In genomic region chr7:2757904-2758672, GRCh38 we compare ENCODE assay signal across 1 cellular context.
A peak's percentile ranks its signal among the peaks of the same experiment; 100 is the strongest.
TF ChIP-seq lines count a peak whose summit lies in the region.

No MANE protein-coding gene starts in this region.

TF ChIP-seq in K562, 482 proteins besides CTCF, POLR2A, EP300 and RAD21 (continued from another document and continues in another):
- TF ChIP-seq BCLAF1 (IDR thresholded peaks at IDR 0.05; ENCODE audit: borderline replicate concordance in 1 of 2, control insufficient read depth in 1 of 2, low read depth in 2 of 2, low read length in 1 of 2) (no peak), BCOR (IDR thresholded peaks at IDR 0.05) (no peak; the same call in 1 of the 2 replicates), ZC3H8 (IDR thresholded peaks at IDR 0.05) (no peak), BRF1 (IDR thresholded peaks at IDR 0.05; ENCODE audit: borderline replicate concordance, extremely low read depth, insufficient read length) (no peak), NFE2L1 (tag; IDR thresholded peaks at IDR 0.05; ENCODE audit: borderline replicate concordance, low read depth) (peak; percentile 78; the same call in 1 of the 2 replicates), HEY1 (CRISPR knock-in tag; IDR thresholded peaks at IDR 0.05; ENCODE audit: borderline replicate concordance) (no peak), NR0B1 (IDR thresholded peaks at IDR 0.05; ENCODE audit: partially characterized antibody) (no peak), ZBTB5 (IDR thresholded peaks at IDR 0.05) (no peak), ZNF561 (CRISPR knock-in tag; conservative IDR thresholded peaks at IDR 0.05) (no peak), SRSF7 (optimal IDR thresholded peaks at IDR 0.05; ENCODE audit: low read depth, low read length) (no peak), DEAF1 (CRISPR knock-in tag; IDR thresholded peaks at IDR 0.05) (no peak), MLX (CRISPR knock-in tag; conservative IDR thresholded peaks at IDR 0.05) (no peak), BRD9 (IDR thresholded peaks at IDR 0.05; ENCODE audit: low read depth, partially characterized antibody) (peak; percentile 84), ZNF263 (CRISPR knock-in tag; IDR thresholded peaks at IDR 0.05; ENCODE audit: borderline replicate concordance) (no peak), CBFB (CRISPR knock-in tag; IDR thresholded peaks at IDR 0.05) (no peak), ZNF408 (CRISPR knock-in tag; IDR thresholded peaks at IDR 0.05; ENCODE audit: low read depth) (no peak), BRD4 (IDR thresholded peaks at IDR 0.05) (no peak; the same call in 1 of the 2 replicates), MNT (conservative IDR thresholded peaks at IDR 0.05) (peak; percentile 71 to 88), RFX1 (IDR thresholded peaks at IDR 0.05) (no peak), HDAC3 (IDR thresholded peaks at IDR 0.05; ENCODE audit: borderline replicate concordance, partially characterized antibody) (peak; percentile 56), FOXP4 (CRISPR knock-in tag; IDR thresholded peaks at IDR 0.05; ENCODE audit: borderline replicate concordance) (no peak), FOXA1 (IDR thresholded peaks at IDR 0.05; ENCODE audit: borderline replicate concordance) (no peak), PHB2 (IDR thresholded peaks at IDR 0.05; ENCODE audit: low read depth) (no peak), SOX6 (IDR thresholded peaks at IDR 0.05) (peak; percentile 79), TSHZ1 (CRISPR knock-in tag; IDR thresholded peaks at IDR 0.05) (no peak), SMARCA4 (IDR thresholded peaks at IDR 0.05) (peak; percentile 97), ZBTB7A (IDR thresholded peaks at IDR 0.05; ENCODE audit: borderline replicate concordance, control insufficient read depth, low read depth, low read length) (peak; percentile 70; the same call in 1 of the 2 replicates), ATF4 (CRISPR knock-in tag; IDR thresholded peaks at IDR 0.05) (peak; percentile 33; the same call in 1 of the 2 replicates), MEF2D (tag; conservative IDR thresholded peaks at IDR 0.05; ENCODE audit: low read depth) (peak; percentile 64; the same call in 1 of the 2 replicates), TARDBP (IDR thresholded peaks at IDR 0.05) (0 out of 2 replicates have a peak, but pooled peaks have one; percentile 57), FOXK1 (CRISPR knock-in tag; IDR thresholded peaks at IDR 0.05; ENCODE audit: borderline replicate concordance) (no peak), HLTF (IDR thresholded peaks at IDR 0.05) (no peak), CREB5 (CRISPR knock-in tag; IDR thresholded peaks at IDR 0.05) (no peak), POLR3A (IDR thresholded peaks at IDR 0.05; ENCODE audit: borderline replicate concordance, extremely low read depth, insufficient read depth, insufficient read length) (no peak), SMAD1 (IDR thresholded peaks at IDR 0.05; ENCODE audit: low read depth, low read length, partially characterized antibody) (peak; percentile 35), CBX8 (IDR thresholded peaks at IDR 0.05; ENCODE audit: borderline replicate concordance, extremely low read depth, low read depth, low read length, poor library complexity, severe bottlenecking) (no peak), SIX5 (IDR thresholded peaks at IDR 0.05; ENCODE audit: borderline replicate concordance in 1 of 2, insufficient read depth in 1 of 2, low read depth in 1 of 2, low read length in 2 of 2) (no peak), MAFF (IDR thresholded peaks at IDR 0.05; ENCODE audit: low read length) (peak; percentile 93), CTCFL (IDR thresholded peaks at IDR 0.05; ENCODE audit: borderline replicate concordance, insufficient read depth, low read depth, low read length, poor library complexity, severe bottlenecking) (no peak)
